ENCODE assay signal across 21 cellular contexts in genomic region chr4:122606364-122607043, GRCh38. TPM values are rescaled to one million over a fixed set of nuclear protein-coding genes. Genes with fewer than 3 reads are reported as not detected.
"Had no signal": no experiment of that assay in that cellular context is flagged by ENCODE, and none has a peak within 500 bp of the region (broad histone marks: within the 10 kb centered on the region; RNA-seq: fewer than 3 reads in every experiment).

No MANE protein-coding gene starts in this region.

- H3K27ac ChIP-seq: ascending aorta, breast epithelium, heart left ventricle, pancreas, thoracic aorta had no signal

- H3K36me3 ChIP-seq: ascending aorta, breast epithelium, heart left ventricle, pancreas, thoracic aorta had no signal

- H3K9me3 ChIP-seq: ascending aorta, breast epithelium, heart left ventricle, pancreas, thoracic aorta had no signal

- H3K9me3 Mint-ChIP-seq: activated CD8-positive, alpha-beta T cell treated with anti-CD3 and anti-CD28 coated beads for 36 hours; activated naive CD4-positive, alpha-beta T cell treated with anti-CD3 and anti-CD28 coated beads for 36 hours had no signal

- H3K4me3 Mint-ChIP-seq: activated CD8-positive, alpha-beta T cell treated with anti-CD3 and anti-CD28 coated beads for 36 hours; activated naive CD4-positive, alpha-beta T cell treated with anti-CD3 and anti-CD28 coated beads for 36 hours; naive B cell had no signal

- H3K27ac Mint-ChIP-seq: activated CD8-positive, alpha-beta T cell treated with anti-CD3 and anti-CD28 coated beads for 36 hours; activated naive CD4-positive, alpha-beta T cell treated with anti-CD3 and anti-CD28 coated beads for 36 hours; naive B cell had no signal

- H3K36me3 Mint-ChIP-seq: naive B cell had no signal

- H3K4me1 ChIP-seq: ascending aorta, breast epithelium, heart left ventricle, pancreas had no signal

- H3K4me1 Mint-ChIP-seq: naive B cell had no signal

- DNase-seq: activated CD4-positive, alpha-beta T cell treated with anti-CD3 and anti-CD28 coated beads for 1 hour; activated CD8-positive, alpha-beta memory T cell treated with anti-CD3 and anti-CD28 coated beads, Interleukin-2, amount 50 U/mL, for 4 hours; activated CD8-positive, alpha-beta T cell treated with anti-CD3 and anti-CD28 coated beads for 36 hours; activated naive CD4-positive, alpha-beta T cell treated with anti-CD3 and anti-CD28 coated beads for 36 hours; dermis blood vessel endothelial cell; heart left ventricle; left colon; mammary epithelial cell; naive B cell; pancreas; stimulated activated CD4-positive, alpha-beta T cell treated with anti-CD3 and anti-CD28 coated beads, Interleukin-12 subunit alpha, Interleukin-12 subunit beta, amount 100 ng/mL, for 4 hours; stimulated activated CD4-positive, alpha-beta T cell treated with anti-CD3 and anti-CD28 coated beads, Interleukin-2, amount 100 ng/mL, for 24 hours; T-helper 9 cell had no signal

- ATAC-seq: activated CD8-positive, alpha-beta T cell treated with anti-CD3 and anti-CD28 coated beads for 36 hours; heart left ventricle; left colon; pancreas had no signal

- H3K27me3 ChIP-seq: ascending aorta, breast epithelium had no signal

- H3K4me3 ChIP-seq: ascending aorta, breast epithelium, heart left ventricle, pancreas, thoracic aorta had no signal

RNA-seq across cellular contexts. Expression of gene IL21, which starts 14.4 kb away (rescaled TPM):
- total RNA-seq: ascending aorta, breast epithelium, cerebellum, dermis blood vessel endothelial cell, epithelial cell of proximal tubule, frontal cortex, heart left ventricle, left colon, mammary epithelial cell, mononuclear cell, pancreas, thoracic aorta, urinary bladder had no signal
- polyA plus RNA-seq: heart left ventricle, mammary epithelial cell, pancreas, urinary bladder had no signal
